24 cellular contexts compared by ENCODE assay signal in genomic region chr2:43180901-43181300, GRCh38. TPM values are rescaled to one million over a fixed set of nuclear protein-coding genes. Genes with fewer than 3 reads are reported as not detected.
DNase-seq lines count a peak whose midpoint lies in the region; ATAC-seq, FAIRE-seq and TF ChIP-seq lines count a peak whose summit lies in the region.
"Had no signal": no experiment of that assay in that cellular context is flagged by ENCODE, and none has a peak within 500 bp of the region (broad histone marks: within the 10 kb centered on the region; RNA-seq: fewer than 3 reads in every experiment).

No MANE protein-coding gene starts in this region.

- peak overlapping the region; percentile 35 for H3K27ac Mint-ChIP-seq in activated CD8-positive, alpha-beta T cell treated with anti-CD3 and anti-CD28 coated beads, Interleukin-2, amount 10 ng/mL, durations not matched to agents 7 days and 5 days
- H3K27ac Mint-ChIP-seq in activated CD8-positive, alpha-beta T cell treated with anti-CD3 and anti-CD28 coated beads for 36 hours, result no peak overlapping the region

- H3K4me3 Mint-ChIP-seq in activated CD8-positive, alpha-beta T cell treated with anti-CD3 and anti-CD28 coated beads, Interleukin-2, amount 10 ng/mL, durations not matched to agents 7 days and 5 days, result no peak overlapping the region
- no peak overlapping the region for H3K4me3 Mint-ChIP-seq in activated CD8-positive, alpha-beta T cell treated with anti-CD3 and anti-CD28 coated beads for 36 hours
- H3K4me3 Mint-ChIP-seq: activated B cell treated with CpG ODN at 0.5 μM for 24 hours; CD8-positive, alpha-beta T cell; central memory CD8-positive, alpha-beta T cell had no signal

- H2BK12ac ChIP-seq in trophoblast cell (ENCODE audit: low read length), result no peak overlapping the region

- TF ChIP-seq CTCF in activated CD8-positive, alpha-beta T cell treated with anti-CD3 and anti-CD28 coated beads for 36 hours (IDR thresholded peaks at IDR 0.05), result no peak
- no peak for TF ChIP-seq CTCF in RWPE1 (conservative IDR thresholded peaks at IDR 0.05; ENCODE audit: low read depth)

- H3K14ac ChIP-seq in trophoblast cell (ENCODE audit: low read length), result no peak overlapping the region

- H2AK5ac ChIP-seq in trophoblast cell (ENCODE audit: low read length), result peak overlapping the region; percentile 63

- no peak overlapping the region for H2AFZ ChIP-seq in trophoblast cell (ENCODE audit: insufficient read depth, low read length, poor library complexity)

- no peak for ATAC-seq in activated CD8-positive, alpha-beta T cell treated with anti-CD3 and anti-CD28 coated beads, Interleukin-2, amount 10 ng/mL, durations not matched to agents 7 days and 5 days
- no peak for ATAC-seq in activated CD8-positive, alpha-beta T cell treated with anti-CD3 and anti-CD28 coated beads for 36 hours
- ATAC-seq in esophagus mucosa, result peak; percentile 67
- ATAC-seq: activated naive CD4-positive, alpha-beta T cell treated with anti-CD3 and anti-CD28 coated beads, Interleukin-2, amount 50 U/mL, for 72 hours; CD8-positive, alpha-beta T cell had no signal

- DNase-seq in activated CD8-positive, alpha-beta T cell treated with anti-CD3 and anti-CD28 coated beads, Interleukin-2, amount 10 ng/mL, durations not matched to agents 7 days and 5 days, result no peak
- no peak for DNase-seq in activated CD8-positive, alpha-beta T cell treated with anti-CD3 and anti-CD28 coated beads for 36 hours
- DNase-seq in RWPE1 (ENCODE audit: low spot score), result peak; percentile 74
- no peak for DNase-seq in trophoblast cell
- DNase-seq in frontal cortex (ENCODE audit: low spot score in 2 of 2), result no peak
- DNase-seq in NCI-H510A treated with DMSO at 0.1 percent for 48 hours (lab: John Stamatoyannopoulos, UW), result no peak
- DNase-seq in Kasumi-1 (lab: John Stamatoyannopoulos, UW), result no peak
- DNase-seq: activated B cell treated with CpG ODN at 0.5 μM for 24 hours; activated CD8-positive, alpha-beta memory T cell treated with anti-CD3 and anti-CD28 coated beads, Interleukin-2, amount 50 U/mL, for 4 hours; CD8-positive, alpha-beta T cell; effector memory CD4-positive, alpha-beta T cell; foreskin fibroblast; MV-4-11; NCI-H2107; NCI-H69; occipital lobe; Peyer's patch; sigmoid colon; stimulated activated CD4-positive, alpha-beta T cell treated with anti-CD3 and anti-CD28 coated beads, Interleukin-4, amount 100 ng/mL, for 4 hours; upper lobe of left lung had no signal

- no peaks in the 10 kb centered on the region for H3K36me3 ChIP-seq in trophoblast cell (ENCODE audit: control insufficient read depth in 1 of 2, insufficient read depth in 2 of 2, low read length in 2 of 2)
- H3K36me3 ChIP-seq: Peyer's patch, sigmoid colon, upper lobe of left lung had no signal

- POLR2A ChIA-PET in activated CD8-positive, alpha-beta T cell treated with anti-CD3 and anti-CD28 coated beads, Interleukin-2, amount 10 ng/mL, durations not matched to agents 7 days and 5 days (lab: Charles Lee), result interaction anchor here (13.8 kb wide), 1 partner anchor 43 kb away, joined by 248 read pairs; the partner anchor contains the start of gene ZFP36L2
- POLR2A ChIA-PET in activated CD8-positive, alpha-beta T cell treated with anti-CD3 and anti-CD28 coated beads for 36 hours (lab: Charles Lee), result interaction anchor here (1.5 to 19.8 kb wide), 2 partner anchors 11 to 41 kb away, joined by 4 to 252 read pairs; partner anchors contain the start of gene ZFP36L2
- POLR2A ChIA-PET in RWPE1 (lab: Yijun Ruan, JAX; ENCODE audit: low non-redundant PET), result no interaction called here

- FAIRE-seq in frontal cortex (lab: Jason Lieb, UNC), result no peak
- FAIRE-seq: HTR-8/SVneo had no signal

- no peaks in the 10 kb centered on the region for H3K27me3 ChIP-seq in trophoblast cell (ENCODE audit: insufficient read depth, low read length)
- H3K27me3 ChIP-seq: Peyer's patch, sigmoid colon, upper lobe of left lung had no signal

- H3K9me3 Mint-ChIP-seq in activated CD8-positive, alpha-beta T cell treated with anti-CD3 and anti-CD28 coated beads, Interleukin-2, amount 10 ng/mL, durations not matched to agents 7 days and 5 days (ENCODE audit: insufficient read depth), result no peaks in the 10 kb centered on the region
- H3K9me3 Mint-ChIP-seq in activated CD8-positive, alpha-beta T cell treated with anti-CD3 and anti-CD28 coated beads for 36 hours, result peaks cover under 1% of the 10 kb centered on the region
- H3K9me3 Mint-ChIP-seq: activated B cell treated with CpG ODN at 0.5 μM for 24 hours; activated naive CD4-positive, alpha-beta T cell treated with anti-CD3 and anti-CD28 coated beads, Interleukin-2, amount 50 U/mL, for 72 hours; CD8-positive, alpha-beta T cell; central memory CD8-positive, alpha-beta T cell had no signal

- no peaks in the 10 kb centered on the region for H3K27me3 Mint-ChIP-seq in activated CD8-positive, alpha-beta T cell treated with anti-CD3 and anti-CD28 coated beads, Interleukin-2, amount 10 ng/mL, durations not matched to agents 7 days and 5 days (ENCODE audit: low read depth)
- no peaks in the 10 kb centered on the region for H3K27me3 Mint-ChIP-seq in activated CD8-positive, alpha-beta T cell treated with anti-CD3 and anti-CD28 coated beads for 36 hours
- H3K27me3 Mint-ChIP-seq: activated B cell treated with CpG ODN at 0.5 μM for 24 hours; central memory CD8-positive, alpha-beta T cell had no signal

- H2BK120ac ChIP-seq in trophoblast cell (ENCODE audit: insufficient read depth, low read length, poor library complexity), result no peak overlapping the region

- H3K9me3 ChIP-seq in trophoblast cell (ENCODE audit: insufficient read depth, low read depth, low read length), result no peaks in the 10 kb centered on the region
- H3K9me3 ChIP-seq: Peyer's patch, sigmoid colon had no signal

- no peak overlapping the region for H3K4me2 ChIP-seq in trophoblast cell (ENCODE audit: low read length)

- no peak overlapping the region for H4K12ac ChIP-seq in trophoblast cell (ENCODE audit: low read depth, low read length)

- H3K79me1 ChIP-seq in trophoblast cell (ENCODE audit: low read length), result peaks cover 10% of the 10 kb centered on the region

- H3K9ac ChIP-seq in trophoblast cell (ENCODE audit: low read length), result no peak overlapping the region

- no peak overlapping the region for H4K8ac ChIP-seq in trophoblast cell (ENCODE audit: low read depth, low read length)

- H2BK5ac ChIP-seq in trophoblast cell (ENCODE audit: low read depth, low read length, poor library complexity), result no peak overlapping the region

- intact Hi-C loops in activated CD8-positive, alpha-beta T cell treated with anti-CD3 and anti-CD28 coated beads for 36 hours (cut with micrococcal nuclease), result no loop called here

- H4K91ac ChIP-seq in trophoblast cell (ENCODE audit: low read depth, low read length), result no peak overlapping the region

- peaks cover 51% of the 10 kb centered on the region for H3K4me1 Mint-ChIP-seq in activated CD8-positive, alpha-beta T cell treated with anti-CD3 and anti-CD28 coated beads, Interleukin-2, amount 10 ng/mL, durations not matched to agents 7 days and 5 days (ENCODE audit: low read depth)
- peaks cover 56% of the 10 kb centered on the region for H3K4me1 Mint-ChIP-seq in activated CD8-positive, alpha-beta T cell treated with anti-CD3 and anti-CD28 coated beads for 36 hours (ENCODE audit: low read depth)

- no CpG with 5 or more reads among the region's 8 CpGs for WGBS in trophoblast cell (ENCODE audit: extremely low coverage, insufficient coverage, insufficient read length)

- H3K4me3 ChIP-seq in trophoblast cell (ENCODE audit: low read depth, low read length), result no peak overlapping the region
- H3K4me3 ChIP-seq: Peyer's patch, sigmoid colon, upper lobe of left lung had no signal

- no peak overlapping the region for H3K18ac ChIP-seq in trophoblast cell (ENCODE audit: low read length)

- H3K23ac ChIP-seq in trophoblast cell (ENCODE audit: low read length), result no peak overlapping the region

- peak overlapping the region; percentile 98 for H3K27ac ChIP-seq in RWPE1
- H3K27ac ChIP-seq in trophoblast cell (ENCODE audit: low read depth, low read length), result no peak overlapping the region
- H3K27ac ChIP-seq: sigmoid colon had no signal

- H3K4me1 ChIP-seq in trophoblast cell (ENCODE audit: control insufficient read depth in 1 of 2, insufficient read depth in 2 of 2, low read length in 2 of 2), result peaks cover 14 to 18% of the 10 kb centered on the region in 2 experiments

- H3K79me2 ChIP-seq in trophoblast cell (ENCODE audit: control insufficient read depth, insufficient read depth, low read length, poor library complexity), result no peaks in the 10 kb centered on the region

- no peaks in the 10 kb centered on the region for H3K36me3 Mint-ChIP-seq in activated CD8-positive, alpha-beta T cell treated with anti-CD3 and anti-CD28 coated beads, Interleukin-2, amount 10 ng/mL, durations not matched to agents 7 days and 5 days (ENCODE audit: low read depth)
- no peaks in the 10 kb centered on the region for H3K36me3 Mint-ChIP-seq in activated CD8-positive, alpha-beta T cell treated with anti-CD3 and anti-CD28 coated beads for 36 hours (ENCODE audit: low read depth)

- H3K4ac ChIP-seq in trophoblast cell (ENCODE audit: low read depth, low read length), result no peak overlapping the region

- CTCF ChIA-PET in activated CD8-positive, alpha-beta T cell treated with anti-CD3 and anti-CD28 coated beads, Interleukin-2, amount 10 ng/mL, durations not matched to agents 7 days and 5 days (lab: Charles Lee), result interaction anchor here (0.6 to 4.7 kb wide), 7 partner anchors 11 to 304 kb away, joined by 3 to 27 read pairs (median 4); no protein-coding TSS in a partner anchor
- CTCF ChIA-PET in activated CD8-positive, alpha-beta T cell treated with anti-CD3 and anti-CD28 coated beads for 36 hours (lab: Charles Lee), result interaction anchor here (1.6 to 2.2 kb wide), 3 partner anchors 11 to 37 kb away, joined by 3 to 10 read pairs (median 8); no protein-coding TSS in a partner anchor
- CTCF ChIA-PET in RWPE1 (lab: Yijun Ruan, JAX), result interaction anchor here (0.6 kb wide), 1 partner anchor 9 kb away, joined by 3 read pairs; no protein-coding TSS in a partner anchor

RNA-seq across cellular contexts. Expression of gene ZFP36L2, which starts 45.5 kb away (rescaled TPM):
- total RNA-seq in activated CD8-positive, alpha-beta T cell treated with anti-CD3 and anti-CD28 coated beads, Interleukin-2, amount 10 ng/mL, durations not matched to agents 7 days and 5 days, result 100 to 1,000 TPM; 166 TPM
- total RNA-seq in activated CD8-positive, alpha-beta T cell treated with anti-CD3 and anti-CD28 coated beads for 36 hours, result 100 to 1,000 TPM; 102 to 106 TPM
- total RNA-seq in esophagus mucosa, result 71.0 TPM
- 62.0 and 65.7 TPM in 2 replicates for polyA plus RNA-seq in trophoblast cell (2013)
- total RNA-seq in frontal cortex, result 2.4 TPM

Comparison
In these comparisons a context has a peak if more than half of its experiments do, and no peak if none do; other contexts are left out.
1. RNA of gene ZFP36L2, which starts 45.5 kb away (total RNA-seq): 166 TPM in activated CD8-positive, alpha-beta T cell treated with anti-CD3 and anti-CD28 coated beads, Interleukin-2, amount 10 ng/mL, durations not matched to agents 7 days and 5 days, 102 to 106 TPM in activated CD8-positive, alpha-beta T cell treated with anti-CD3 and anti-CD28 coated beads for 36 hours and 71.0 TPM in esophagus mucosa (single experiment); 2.4 TPM in frontal cortex (single experiment); every median in the first group is over 10 times any median in the second.